In the genomic region with DNA sequence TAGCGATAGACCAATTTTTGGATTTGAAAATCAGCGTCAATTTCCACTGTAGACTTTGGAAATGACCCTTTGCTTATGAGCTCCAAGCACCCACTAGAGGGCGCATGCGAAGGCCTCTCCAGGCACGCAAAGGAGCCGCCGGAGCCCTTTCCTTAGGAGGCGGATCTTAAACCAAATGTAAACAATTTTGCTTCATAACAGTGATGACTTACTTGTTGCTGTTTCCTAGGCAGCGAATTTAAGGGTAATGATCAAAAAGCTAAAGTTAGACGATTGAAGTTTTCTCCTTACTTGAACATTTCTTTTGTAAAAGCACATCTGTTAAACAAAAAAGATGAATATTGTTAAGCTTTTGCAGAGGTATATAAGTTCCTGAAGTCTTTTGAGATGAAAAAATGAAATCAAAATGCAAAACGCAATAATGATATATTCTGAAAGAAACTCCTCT, we compare ENCODE assay signal across 1 cellular context.
A peak's percentile ranks its signal among the peaks of the same experiment; 100 is the strongest.
TF ChIP-seq lines count a peak whose summit lies in the region.

No MANE protein-coding gene starts in this region.

TF ChIP-seq in K562, 482 proteins besides CTCF, POLR2A, EP300 and RAD21 (continued from another document):
- TF ChIP-seq, protein P1, sequence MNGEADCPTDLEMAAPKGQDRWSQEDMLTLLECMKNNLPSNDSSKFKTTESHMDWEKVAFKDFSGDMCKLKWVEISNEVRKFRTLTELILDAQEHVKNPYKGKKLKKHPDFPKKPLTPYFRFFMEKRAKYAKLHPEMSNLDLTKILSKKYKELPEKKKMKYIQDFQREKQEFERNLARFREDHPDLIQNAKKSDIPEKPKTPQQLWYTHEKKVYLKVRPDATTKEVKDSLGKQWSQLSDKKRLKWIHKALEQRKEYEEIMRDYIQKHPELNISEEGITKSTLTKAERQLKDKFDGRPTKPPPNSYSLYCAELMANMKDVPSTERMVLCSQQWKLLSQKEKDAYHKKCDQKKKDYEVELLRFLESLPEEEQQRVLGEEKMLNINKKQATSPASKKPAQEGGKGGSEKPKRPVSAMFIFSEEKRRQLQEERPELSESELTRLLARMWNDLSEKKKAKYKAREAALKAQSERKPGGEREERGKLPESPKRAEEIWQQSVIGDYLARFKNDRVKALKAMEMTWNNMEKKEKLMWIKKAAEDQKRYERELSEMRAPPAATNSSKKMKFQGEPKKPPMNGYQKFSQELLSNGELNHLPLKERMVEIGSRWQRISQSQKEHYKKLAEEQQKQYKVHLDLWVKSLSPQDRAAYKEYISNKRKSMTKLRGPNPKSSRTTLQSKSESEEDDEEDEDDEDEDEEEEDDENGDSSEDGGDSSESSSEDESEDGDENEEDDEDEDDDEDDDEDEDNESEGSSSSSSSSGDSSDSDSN (IDR thresholded peaks at IDR 0.05; ENCODE audit: borderline replicate concordance in 1 of 2, low read depth in 2 of 2, low read length in 2 of 2) = no peak
- no peak for TF ChIP-seq KDM2B (CRISPR knock-in tag; IDR thresholded peaks at IDR 0.05)
- peak; percentile 38; the same call in 1 of the 2 replicates for TF ChIP-seq JUND (IDR thresholded peaks at IDR 0.05; ENCODE audit: borderline replicate concordance, low read depth, low read length)
- TF ChIP-seq JUND (tag; IDR thresholded peaks at IDR 0.05; ENCODE audit: borderline replicate concordance, low read depth, low read length) = no peak
- TF ChIP-seq SRSF9 (IDR thresholded peaks at IDR 0.05; ENCODE audit: borderline replicate concordance, low read depth, low read length) = no peak
- TF ChIP-seq FOXK1 (CRISPR knock-in tag; IDR thresholded peaks at IDR 0.05; ENCODE audit: borderline replicate concordance) = no peak
- TF ChIP-seq ILF3 (IDR thresholded peaks at IDR 0.05; ENCODE audit: borderline replicate concordance) = no peak
- TF ChIP-seq DDX20 (tag; IDR thresholded peaks at IDR 0.05; ENCODE audit: low read depth) = no peak
- TF ChIP-seq, protein P2, sequence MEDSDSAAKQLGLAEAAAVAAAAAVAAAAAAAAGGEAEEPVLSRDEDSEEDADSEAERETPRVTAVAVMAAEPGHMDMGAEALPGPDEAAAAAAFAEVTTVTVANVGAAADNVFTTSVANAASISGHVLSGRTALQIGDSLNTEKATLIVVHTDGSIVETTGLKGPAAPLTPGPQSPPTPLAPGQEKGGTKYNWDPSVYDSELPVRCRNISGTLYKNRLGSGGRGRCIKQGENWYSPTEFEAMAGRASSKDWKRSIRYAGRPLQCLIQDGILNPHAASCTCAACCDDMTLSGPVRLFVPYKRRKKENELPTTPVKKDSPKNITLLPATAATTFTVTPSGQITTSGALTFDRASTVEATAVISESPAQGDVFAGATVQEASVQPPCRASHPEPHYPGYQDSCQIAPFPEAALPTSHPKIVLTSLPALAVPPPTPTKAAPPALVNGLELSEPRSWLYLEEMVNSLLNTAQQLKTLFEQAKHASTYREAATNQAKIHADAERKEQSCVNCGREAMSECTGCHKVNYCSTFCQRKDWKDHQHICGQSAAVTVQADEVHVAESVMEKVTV (CRISPR knock-in tag; IDR thresholded peaks at IDR 0.05) = peak; percentile 48; the same call in 1 of the 2 replicates
- TF ChIP-seq VEZF1 (CRISPR knock-in tag; IDR thresholded peaks at IDR 0.05) = peak; percentile 13; the same call in 1 of the 2 replicates
- TF ChIP-seq RFX1 (IDR thresholded peaks at IDR 0.05) = peak; percentile 42
- no peak for TF ChIP-seq CCNT2 (IDR thresholded peaks at IDR 0.05; ENCODE audit: borderline replicate concordance, extremely low read depth, insufficient read length, low read depth, low read length)
- no peak for TF ChIP-seq ETV5 (CRISPR knock-in tag; IDR thresholded peaks at IDR 0.05; ENCODE audit: low read depth)
- no peak for TF ChIP-seq SRSF7 (optimal IDR thresholded peaks at IDR 0.05; ENCODE audit: low read depth, low read length)
- no peak for TF ChIP-seq ZNF431 (CRISPR knock-in tag; IDR thresholded peaks at IDR 0.05)
- no peak for TF ChIP-seq ZNF57 (CRISPR knock-in tag; IDR thresholded peaks at IDR 0.05)
- no peak for TF ChIP-seq ZNF124 (CRISPR knock-in tag; IDR thresholded peaks at IDR 0.05)
- TF ChIP-seq KLF16 (IDR thresholded peaks at IDR 0.05) = 0 out of 2 replicates have a peak, but pooled peaks have one; percentile 20
- TF ChIP-seq ZNF785 (CRISPR knock-in tag; IDR thresholded peaks at IDR 0.05) = no peak
- peak; percentile 44 for TF ChIP-seq CTCFL (IDR thresholded peaks at IDR 0.05; ENCODE audit: borderline replicate concordance, insufficient read depth, low read depth, low read length, poor library complexity, severe bottlenecking)
- no peak for TF ChIP-seq ZNF140 (CRISPR knock-in tag; IDR thresholded peaks at IDR 0.05)
- TF ChIP-seq BMI1 (IDR thresholded peaks at IDR 0.05; ENCODE audit: low read length) = peak; percentile 46; the same call in 1 of the 2 replicates
- TF ChIP-seq FOXJ2 (tag; IDR thresholded peaks at IDR 0.05) = peak; percentile 55; the same call in 1 of the 2 replicates
- TF ChIP-seq, protein P3, sequence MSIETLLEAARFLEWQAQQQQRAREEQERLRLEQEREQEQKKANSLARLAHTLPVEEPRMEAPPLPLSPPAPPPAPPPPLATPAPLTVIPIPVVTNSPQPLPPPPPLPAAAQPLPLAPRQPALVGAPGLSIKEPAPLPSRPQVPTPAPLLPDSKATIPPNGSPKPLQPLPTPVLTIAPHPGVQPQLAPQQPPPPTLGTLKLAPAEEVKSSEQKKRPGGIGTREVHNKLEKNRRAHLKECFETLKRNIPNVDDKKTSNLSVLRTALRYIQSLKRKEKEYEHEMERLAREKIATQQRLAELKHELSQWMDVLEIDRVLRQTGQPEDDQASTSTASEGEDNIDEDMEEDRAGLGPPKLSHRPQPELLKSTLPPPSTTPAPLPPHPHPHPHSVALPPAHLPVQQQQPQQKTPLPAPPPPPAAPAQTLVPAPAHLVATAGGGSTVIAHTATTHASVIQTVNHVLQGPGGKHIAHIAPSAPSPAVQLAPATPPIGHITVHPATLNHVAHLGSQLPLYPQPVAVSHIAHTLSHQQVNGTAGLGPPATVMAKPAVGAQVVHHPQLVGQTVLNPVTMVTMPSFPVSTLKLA (conservative IDR thresholded peaks at IDR 0.05) = 0 out of 4 replicates have a peak, but pooled peaks of 1 of the 2 experiments have one; percentile 30
